ENCODE assay signal across 1 cellular context in genomic region chr12:110649341-110649847, GRCh38.
TF ChIP-seq lines count a peak whose summit lies in the region.

No MANE protein-coding gene starts in this region.

TF ChIP-seq in GM23338, 12 proteins besides CTCF, POLR2A, EP300 and RAD21 (continued from another document):
- no peak for TF ChIP-seq REST (IDR thresholded peaks at IDR 0.05; ENCODE audit: unreplicated experiment)
- TF ChIP-seq ETS1 (IDR thresholded peaks at IDR 0.05), result no peak
- TF ChIP-seq CREB1 (CRISPR knock-in tag; IDR thresholded peaks at IDR 0.05; ENCODE audit: low read depth), result no peak
- TF ChIP-seq ZNF331 (CRISPR knock-in tag; IDR thresholded peaks at IDR 0.05; ENCODE audit: low read depth), result no peak
- TF ChIP-seq EZH2phosphoT487 (IDR thresholded peaks at IDR 0.05; ENCODE audit: unreplicated experiment), result no peak
- no peak for TF ChIP-seq JUNB (IDR thresholded peaks at IDR 0.05; ENCODE audit: unreplicated experiment)
- no peak for TF ChIP-seq ZNF114 (CRISPR knock-in tag; IDR thresholded peaks at IDR 0.05)
- TF ChIP-seq POLR2AphosphoS5 (IDR thresholded peaks at IDR 0.05; ENCODE audit: low read depth), result no peak
TF ChIP-seq in GM23338: peak in this region for 0.
